20 cellular contexts compared by ENCODE assay signal in genomic region chr12:97386133-97386581, GRCh38.
DNase-seq lines count a peak whose midpoint lies in the region; ATAC-seq and TF ChIP-seq lines count a peak whose summit lies in the region.
"Had no signal": no experiment of that assay in that cellular context is flagged by ENCODE, and none has a peak within 500 bp of the region (broad histone marks: within the 10 kb centered on the region; RNA-seq: fewer than 3 reads in every experiment).

No MANE protein-coding gene starts in this region.

- H3K36me3 ChIP-seq in kidney epithelial cell (ENCODE audit: control insufficient read depth, insufficient read depth, low read length): no peaks in the 10 kb centered on the region
- no peaks in the 10 kb centered on the region for H3K36me3 ChIP-seq in smooth muscle cell (ENCODE audit: low read depth)
- H3K36me3 ChIP-seq: left lung, prostate gland, uterus had no signal

- H3K4me2 ChIP-seq in smooth muscle cell: peak overlapping the region; percentile 40

- ATAC-seq in HG03159 (IDR thresholded peaks at IDR 0.05; ENCODE audit: unreplicated experiment): no peak
- ATAC-seq in HG03521 (IDR thresholded peaks at IDR 0.05; ENCODE audit: unreplicated experiment): no peak
- ATAC-seq: effector memory CD8-positive, alpha-beta T cell; left lung; PC-3 had no signal

- peak; percentile 9 for DNase-seq in NCI-H748 (lab: John Stamatoyannopoulos, UW; ENCODE audit: unreplicated experiment)
- DNase-seq in NCI-H748 treated with DMSO at 0.1 percent for 48 hours (lab: John Stamatoyannopoulos, UW): no peak
- DNase-seq in astrocyte of the hippocampus (ENCODE audit: low read depth, low spot score): peak; percentile 96
- peak; percentile 72 for DNase-seq in kidney epithelial cell (ENCODE audit: low read depth)
- DNase-seq in smooth muscle cell (lab: John Stamatoyannopoulos, UW; ENCODE audit: unreplicated experiment): no peak
- no peak for DNase-seq in activated gamma-delta T cell (lab: John Stamatoyannopoulos, UW)
- DNase-seq: activated CD4-positive, alpha-beta T cell treated with anti-CD3 and anti-CD28 coated beads, Interleukin-2, amount 10 ng/mL, durations not matched to agents 24 days and 14 days; activated naive CD4-positive, alpha-beta T cell treated with anti-CD3 and anti-CD28 coated beads, Interleukin-2, amount 50 U/mL, for 16 hours; CD4-positive, CD25-positive, alpha-beta regulatory T cell; DND-41; effector memory CD8-positive, alpha-beta T cell; KG1; left lung; NCI-H1092; NCI-H2227 treated with DMSO at 0.1 percent for 48 hours; PC-3; uterus had no signal

- no peaks in the 10 kb centered on the region for H4K20me1 ChIP-seq in smooth muscle cell (ENCODE audit: low read depth)

- H3K9me3 ChIP-seq in smooth muscle cell (replicated peaks; ENCODE audit: low read depth): no peaks in the 10 kb centered on the region
- H3K9me3 ChIP-seq: prostate gland, uterus had no signal

- TF ChIP-seq CTCF in kidney epithelial cell (IDR thresholded peaks at IDR 0.05; ENCODE audit: insufficient read depth, low read length, poor library complexity, severe bottlenecking) (no peak), smooth muscle cell (IDR thresholded peaks at IDR 0.05; ENCODE audit: borderline replicate concordance, insufficient read depth, poor library complexity, severe bottlenecking) (no peak)

- H3K27ac ChIP-seq in smooth muscle cell (ENCODE audit: low read depth): peak overlapping the region; percentile 85
- H3K27ac ChIP-seq: left lung, prostate gland, uterus had no signal

- H3K9ac ChIP-seq in smooth muscle cell (ENCODE audit: low read depth): peak overlapping the region; percentile 40

- H3K79me2 ChIP-seq in smooth muscle cell (ENCODE audit: low read depth): no peaks in the 10 kb centered on the region

- H3K4me3 ChIP-seq in kidney epithelial cell (ENCODE audit: low read depth, low read length) (no peak overlapping the region), smooth muscle cell (no peak overlapping the region)
- H3K4me3 ChIP-seq: left lung, prostate gland, uterus had no signal

- 52% methylated on average over 5 of the region's 5 CpGs for WGBS in smooth muscle cell (ENCODE audit: low lambda C conversion rate)

- H3K4me1 ChIP-seq in smooth muscle cell (ENCODE audit: low read depth): peaks cover 3% of the 10 kb centered on the region
- H3K4me1 ChIP-seq: left lung, prostate gland, uterus had no signal

- H3K27me3 ChIP-seq in kidney epithelial cell (ENCODE audit: control insufficient read depth, insufficient read depth, low read length): no peaks in the 10 kb centered on the region
- H3K27me3 ChIP-seq in smooth muscle cell (ENCODE audit: low read depth): no peaks in the 10 kb centered on the region
- H3K27me3 ChIP-seq: left lung, uterus had no signal

- H2AFZ ChIP-seq in smooth muscle cell (ENCODE audit: low read depth): no peak overlapping the region

- no peaks in the 10 kb centered on the region for H3F3A ChIP-seq in smooth muscle cell (ENCODE audit: low read depth)

Comparison
In these comparisons a context has a peak if more than half of its experiments do, and no peak if none do; other contexts are left out.
1. DNase-seq: peak in NCI-H748 (single experiment), astrocyte of the hippocampus (single experiment) and kidney epithelial cell (single experiment); none in NCI-H748 treated with DMSO at 0.1 percent for 48 hours (single experiment), smooth muscle cell (single experiment) and activated gamma-delta T cell (single experiment).